In genomic region chr22:35343664-35344550, GRCh38 we compare ENCODE assay signal across 20 cellular contexts. TPM values are rescaled to one million over a fixed set of nuclear protein-coding genes. Genes with fewer than 3 reads are reported as not detected.
A peak's percentile ranks its signal among the peaks of the same experiment; 100 is the strongest.
DNase-seq lines count a peak whose midpoint lies in the region; ATAC-seq, FAIRE-seq and TF ChIP-seq lines count a peak whose summit lies in the region.
"Had no signal": no experiment of that assay in that cellular context is flagged by ENCODE, and none has a peak within 500 bp of the region (broad histone marks: within the 10 kb centered on the region; RNA-seq: fewer than 3 reads in every experiment).

No MANE protein-coding gene starts in this region.

- H3K27me3 ChIP-seq in MM.1S (replicated peaks; ENCODE audit: insufficient read depth, low read length) = no peaks in the 10 kb centered on the region
- no peaks in the 10 kb centered on the region for H3K27me3 ChIP-seq in H1 (replicated peaks in 1 of 4; ENCODE audit: control insufficient read depth in 3 of 4, extremely low read depth in 1 of 4, insufficient read depth in 3 of 4, low read length in 3 of 4)
- no peaks in the 10 kb centered on the region for H3K27me3 ChIP-seq in trophoblast cell (ENCODE audit: insufficient read depth, low read length)
- H3K27me3 ChIP-seq in tibial nerve = no peaks in the 10 kb centered on the region
- H3K27me3 ChIP-seq in smooth muscle cell (ENCODE audit: low read depth) = no peaks in the 10 kb centered on the region

- H3K9me3 Mint-ChIP-seq in activated naive CD8-positive, alpha-beta T cell treated with anti-CD3 and anti-CD28 coated beads, Interleukin-2, amount 50 U/mL, for 24 hours = no peaks in the 10 kb centered on the region
- H3K9me3 Mint-ChIP-seq in activated naive CD8-positive, alpha-beta T cell treated with anti-CD3 and anti-CD28 coated beads for 36 hours = no peaks in the 10 kb centered on the region
- H3K9me3 Mint-ChIP-seq: CD8-positive, alpha-beta memory T cell; H9 had no signal

- H4K91ac ChIP-seq in H1 (replicated peaks; ENCODE audit: insufficient read length, low read length) (no peak overlapping the region), trophoblast cell (ENCODE audit: low read depth, low read length) (no peak overlapping the region)

- H3K79me2 ChIP-seq in MM.1S (ENCODE audit: low read length) (no peaks in the 10 kb centered on the region), H1 (ENCODE audit: control insufficient read depth in 1 of 2, insufficient read depth in 2 of 2, low read length in 2 of 2) (no peaks in the 10 kb centered on the region), trophoblast cell (ENCODE audit: control insufficient read depth, insufficient read depth, low read length, poor library complexity) (no peaks in the 10 kb centered on the region), smooth muscle cell (ENCODE audit: low read depth) (no peaks in the 10 kb centered on the region)

- H3K36me3 Mint-ChIP-seq in activated naive CD8-positive, alpha-beta T cell treated with anti-CD3 and anti-CD28 coated beads, Interleukin-2, amount 50 U/mL, for 24 hours (ENCODE audit: low read depth) = peaks cover 5% of the 10 kb centered on the region
- H3K36me3 Mint-ChIP-seq in activated naive CD8-positive, alpha-beta T cell treated with anti-CD3 and anti-CD28 coated beads for 36 hours = peaks cover 9% of the 10 kb centered on the region

- no peak overlapping the region for H2BK15ac ChIP-seq in H1 (ENCODE audit: low read length)

- POLR2A ChIA-PET in H1 (lab: Charles Lee; ENCODE audit: partially characterized antibody) = interaction anchor here (2.0 kb wide), 1 partner anchor 9 kb away, joined by 7 read pairs; no protein-coding TSS in a partner anchor

- TF ChIP-seq POLR2A in H1 (IDR thresholded peaks at IDR 0.05; ENCODE audit: control extremely low read depth in 1 of 2, low read depth in 2 of 2, low read length in 2 of 2) = no peak
- TF ChIP-seq POLR2A in tibial nerve (IDR thresholded peaks at IDR 0.05) = no peak

- H2AFZ ChIP-seq in MM.1S (ENCODE audit: low read length) (no peak overlapping the region), H1 (ENCODE audit: low read length) (no peak overlapping the region), trophoblast cell (ENCODE audit: insufficient read depth, low read length, poor library complexity) (no peak overlapping the region), smooth muscle cell (ENCODE audit: low read depth) (no peak overlapping the region)

- TF ChIP-seq CTCF in MM.1S (IDR thresholded peaks at IDR 0.05; ENCODE audit: low read length) = no peak
- TF ChIP-seq CTCF in H1 (IDR thresholded peaks at IDR 0.05; ENCODE audit: control extremely low read depth in 1 of 3, insufficient read depth in 1 of 3, low read depth in 1 of 3, low read length in 3 of 3) = no peak
- no peak for TF ChIP-seq CTCF in tibial nerve (IDR thresholded peaks at IDR 0.05)
- TF ChIP-seq CTCF in smooth muscle cell (IDR thresholded peaks at IDR 0.05; ENCODE audit: borderline replicate concordance, insufficient read depth, poor library complexity, severe bottlenecking) = no peak

- WGBS in H1 (ENCODE audit: extremely low coverage in 1 of 2, insufficient coverage in 1 of 2, insufficient read length in 1 of 2, insufficient replicate concordance in 2 of 2, low coverage in 1 of 2, low lambda C conversion rate in 2 of 2, missing lambda C conversion rate in 1 of 2), 2 experiments = 94% methylated on average over 26 of the region's 26 CpGs; no CpG with 5 or more reads in 1 of the 2 experiments
- no CpG with 5 or more reads among the region's 26 CpGs for WGBS in trophoblast cell (ENCODE audit: extremely low coverage, insufficient coverage, insufficient read length)
- WGBS in tibial nerve, 2 donors = 92 to 95% methylated on average over 24 to 26 of the region's 26 CpGs
- 97% methylated on average over 25 of the region's 26 CpGs for WGBS in smooth muscle cell (ENCODE audit: low lambda C conversion rate)

- H3K14ac ChIP-seq in H1 (ENCODE audit: insufficient read length) (no peak overlapping the region), trophoblast cell (ENCODE audit: low read length) (no peak overlapping the region)

- H4K20me1 ChIP-seq in MM.1S (ENCODE audit: insufficient read depth, low read length) = no peaks in the 10 kb centered on the region
- peaks cover 1 to 15% of the 10 kb centered on the region in 2 experiments for H4K20me1 ChIP-seq in H1 (replicated peaks in 1 of 2; ENCODE audit: control insufficient read depth in 1 of 2, insufficient read depth in 2 of 2, low read length in 2 of 2)
- H4K20me1 ChIP-seq in smooth muscle cell (ENCODE audit: low read depth) = no peaks in the 10 kb centered on the region

- H2AK5ac ChIP-seq in H1 (ENCODE audit: low read depth, low read length) (peak overlapping the region; percentile 68; the same call in 1 of the 2 replicates), trophoblast cell (ENCODE audit: low read length) (no peak overlapping the region)

- H2BK12ac ChIP-seq in H1 (ENCODE audit: low read depth, low read length) (no peak overlapping the region), trophoblast cell (ENCODE audit: low read length) (no peak overlapping the region)

- no peak for TF ChIP-seq EP300 in H1 (IDR thresholded peaks at IDR 0.05; ENCODE audit: borderline replicate concordance in 1 of 2, low read depth in 2 of 2, low read length in 2 of 2)
- no peak for TF ChIP-seq EP300 in tibial nerve (IDR thresholded peaks at IDR 0.05)

- peak overlapping the region; percentile 99 for H3K56ac ChIP-seq in H1 (replicated peaks; ENCODE audit: insufficient read length, low read depth, low read length)

- H2BK5ac ChIP-seq in H1 (ENCODE audit: low read depth, low read length) = no peak overlapping the region
- no peak overlapping the region for H2BK5ac ChIP-seq in trophoblast cell (ENCODE audit: low read depth, low read length, poor library complexity)

- no peak overlapping the region for H3K4me3 Mint-ChIP-seq in activated naive CD8-positive, alpha-beta T cell treated with anti-CD3 and anti-CD28 coated beads, Interleukin-2, amount 50 U/mL, for 24 hours
- H3K4me3 Mint-ChIP-seq in activated naive CD8-positive, alpha-beta T cell treated with anti-CD3 and anti-CD28 coated beads for 36 hours = no peak overlapping the region
- H3K4me3 Mint-ChIP-seq: B cell; CD8-positive, alpha-beta memory T cell; H9 had no signal

- H3K4me2 ChIP-seq in MM.1S (ENCODE audit: low read depth, low read length) (peak overlapping the region; percentile 47), H1 (ENCODE audit: insufficient read depth in 1 of 2, low read depth in 2 of 2, low read length in 2 of 2) (no peak overlapping the region), trophoblast cell (ENCODE audit: low read length) (no peak overlapping the region), smooth muscle cell (no peak overlapping the region)

- no peak for FAIRE-seq in H1 (lab: Jason Lieb, UNC)

- no peaks in the 10 kb centered on the region for H3K27me3 Mint-ChIP-seq in activated naive CD8-positive, alpha-beta T cell treated with anti-CD3 and anti-CD28 coated beads, Interleukin-2, amount 50 U/mL, for 24 hours
- H3K27me3 Mint-ChIP-seq in activated naive CD8-positive, alpha-beta T cell treated with anti-CD3 and anti-CD28 coated beads for 36 hours = no peaks in the 10 kb centered on the region
- H3K27me3 Mint-ChIP-seq: B cell had no signal

- H3K9ac ChIP-seq in MM.1S (ENCODE audit: low read length) (no peak overlapping the region), H1 (replicated peaks in 1 of 4; ENCODE audit: extremely low read depth in 1 of 4, low read depth in 3 of 4, low read length in 3 of 4) (no peak overlapping the region; a peak in 1 of 7 replicates), trophoblast cell (ENCODE audit: low read length) (no peak overlapping the region), smooth muscle cell (ENCODE audit: low read depth) (no peak overlapping the region)

- ATAC-seq in activated naive CD8-positive, alpha-beta T cell treated with anti-CD3 and anti-CD28 coated beads, Interleukin-2, amount 50 U/mL, for 24 hours = peak; percentile 5
- ATAC-seq: PC-3 had no signal

- H3K27ac ChIP-seq in MM.1S (ENCODE audit: low read length) = peak overlapping the region; percentile 80
- H3K27ac ChIP-seq in H1 (ENCODE audit: low read depth, low read length) = no peak overlapping the region
- no peak overlapping the region for H3K27ac ChIP-seq in trophoblast cell (ENCODE audit: low read depth, low read length)
- H3K27ac ChIP-seq in tibial nerve = no peak overlapping the region
- no peak overlapping the region for H3K27ac ChIP-seq in smooth muscle cell (ENCODE audit: low read depth)

- CTCF ChIA-PET in H1 (lab: Charles Lee; ENCODE audit: partially characterized antibody) = interaction anchor here (0.5 to 3.4 kb wide), 6 partner anchors 9 to 282 kb away, joined by 3 to 20 read pairs (median 3); no protein-coding TSS in a partner anchor

- H3K9me2 ChIP-seq in MM.1S (replicated peaks; ENCODE audit: insufficient read depth, low read length) = no peaks in the 10 kb centered on the region

- no peak overlapping the region for H3K18ac ChIP-seq in H1 (ENCODE audit: extremely low read depth, low read length)
- H3K18ac ChIP-seq in trophoblast cell (ENCODE audit: low read length) = no peak overlapping the region

- H3K36me3 ChIP-seq in MM.1S (replicated peaks; ENCODE audit: insufficient read depth, low read length) (no peaks in the 10 kb centered on the region), H1 (ENCODE audit: control insufficient read depth in 2 of 4, insufficient read depth in 4 of 4, low read length in 3 of 4) (peaks cover 0 to 14% (median 2%) of the 10 kb centered on the region in 4 experiments; a peak in 4 of 8 replicates), trophoblast cell (ENCODE audit: control insufficient read depth in 1 of 2, insufficient read depth in 2 of 2, low read length in 2 of 2) (peaks cover 63 to 67% of the 10 kb centered on the region in 2 experiments), tibial nerve (peaks cover 0 to 99% (median 0%) of the 10 kb centered on the region in 3 donors), smooth muscle cell (ENCODE audit: low read depth) (no peaks in the 10 kb centered on the region)

- H3K79me1 ChIP-seq in H1 (ENCODE audit: low read depth, low read length) (no peaks in the 10 kb centered on the region), trophoblast cell (ENCODE audit: low read length) (no peaks in the 10 kb centered on the region)

- H4K12ac ChIP-seq in trophoblast cell (ENCODE audit: low read depth, low read length) = no peak overlapping the region

- no peak overlapping the region for H4K5ac ChIP-seq in H1 (ENCODE audit: insufficient read length, low read depth, low read length)

- no peaks in the 10 kb centered on the region for H3K4me1 Mint-ChIP-seq in activated naive CD8-positive, alpha-beta T cell treated with anti-CD3 and anti-CD28 coated beads, Interleukin-2, amount 50 U/mL, for 24 hours
- peaks cover 2% of the 10 kb centered on the region for H3K4me1 Mint-ChIP-seq in activated naive CD8-positive, alpha-beta T cell treated with anti-CD3 and anti-CD28 coated beads for 36 hours
- H3K4me1 Mint-ChIP-seq: CD8-positive, alpha-beta memory T cell; H9 had no signal

- H3K23ac ChIP-seq in H1 (ENCODE audit: insufficient read length) = no peak overlapping the region
- H3K23ac ChIP-seq in trophoblast cell (ENCODE audit: low read length) = no peak overlapping the region

- H3K4ac ChIP-seq in H1 (replicated peaks; ENCODE audit: insufficient read length, low read depth, low read length) (no peak overlapping the region), trophoblast cell (ENCODE audit: low read depth, low read length) (no peak overlapping the region)

- peaks cover 15% of the 10 kb centered on the region for H3K23me2 ChIP-seq in H1 (ENCODE audit: low read depth, low read length)

- no peak for TF ChIP-seq RAD21 in H1 (IDR thresholded peaks at IDR 0.05 in 1 of 2, conservative IDR thresholded peaks at IDR 0.05 in 1 of 2; ENCODE audit: low read depth in 2 of 2, low read length in 2 of 2)

- H3K4me3 ChIP-seq in MM.1S (ENCODE audit: low read length) (no peak overlapping the region), H1 (ENCODE audit: extremely low read depth in 1 of 4, insufficient read depth in 2 of 4, low read depth in 3 of 4, low read length in 4 of 4) (no peak overlapping the region), trophoblast cell (ENCODE audit: low read depth, low read length) (peak overlapping the region; percentile 60), tibial nerve (no peak overlapping the region), smooth muscle cell (no peak overlapping the region)

- DNase-seq in activated naive CD8-positive, alpha-beta T cell treated with anti-CD3 and anti-CD28 coated beads, Interleukin-2, amount 50 U/mL, for 24 hours = no peak
- no peak for DNase-seq in activated naive CD8-positive, alpha-beta T cell treated with anti-CD3 and anti-CD28 coated beads for 36 hours
- DNase-seq in MM.1S (no peak), H1 (ENCODE audit: low read depth in 1 of 2, low spot score in 2 of 2) (no peak), trophoblast cell (no peak), tibial nerve (ENCODE audit: low spot score in 2 of 2) (no peak), smooth muscle cell (lab: John Stamatoyannopoulos, UW; ENCODE audit: unreplicated experiment) (no peak), mesenteric fat pad (ENCODE audit: low spot score) (no peak)
- DNase-seq: 8988T; CD8-positive, alpha-beta memory T cell; H9; MV-4-11; NCI-H1417; NCI-H187; NCI-H2227 treated with DMSO at 0.1 percent for 48 hours; NCI-H510A treated with DMSO at 0.1 percent for 48 hours; NCI-H774; PC-3; SIG-M5 had no signal

- H2BK120ac ChIP-seq in H1 (replicated peaks; ENCODE audit: low read depth, low read length) (no peak overlapping the region), trophoblast cell (ENCODE audit: insufficient read depth, low read length, poor library complexity) (no peak overlapping the region)

- H3K9me3 ChIP-seq in MM.1S (replicated peaks; ENCODE audit: insufficient read depth, low read length) (no peaks in the 10 kb centered on the region), H1 (ENCODE audit: insufficient read depth in 2 of 2, low read depth in 1 of 2, low read length in 1 of 2) (no peaks in the 10 kb centered on the region), trophoblast cell (ENCODE audit: insufficient read depth, low read depth, low read length) (peaks cover 14% of the 10 kb centered on the region), tibial nerve (no peaks in the 10 kb centered on the region), smooth muscle cell (replicated peaks; ENCODE audit: low read depth) (no peaks in the 10 kb centered on the region)

- H3K4me1 ChIP-seq in MM.1S (ENCODE audit: low read length) = peaks cover 32% of the 10 kb centered on the region
- H3K4me1 ChIP-seq in H1 (replicated peaks in 1 of 4; ENCODE audit: control insufficient read depth in 3 of 4, insufficient read depth in 4 of 4, low read length in 3 of 4) = no peaks in the 10 kb centered on the region
- no peaks in the 10 kb centered on the region for H3K4me1 ChIP-seq in trophoblast cell (ENCODE audit: control insufficient read depth in 1 of 2, insufficient read depth in 2 of 2, low read length in 2 of 2)
- no peaks in the 10 kb centered on the region for H3K4me1 ChIP-seq in tibial nerve
- no peaks in the 10 kb centered on the region for H3K4me1 ChIP-seq in smooth muscle cell (ENCODE audit: low read depth)

- no peak overlapping the region for H3K27ac Mint-ChIP-seq in activated naive CD8-positive, alpha-beta T cell treated with anti-CD3 and anti-CD28 coated beads, Interleukin-2, amount 50 U/mL, for 24 hours
- no peak overlapping the region for H3K27ac Mint-ChIP-seq in activated naive CD8-positive, alpha-beta T cell treated with anti-CD3 and anti-CD28 coated beads for 36 hours

- peaks cover 14% of the 10 kb centered on the region for H3F3A ChIP-seq in MM.1S (ENCODE audit: insufficient read depth, low read length)
- H3F3A ChIP-seq in smooth muscle cell (ENCODE audit: low read depth) = peaks cover 3% of the 10 kb centered on the region

- no peak overlapping the region for H2BK20ac ChIP-seq in H1 (ENCODE audit: low read length)

- no peak overlapping the region for H4K8ac ChIP-seq in H1 (ENCODE audit: extremely low read depth, insufficient read depth, low read length)
- H4K8ac ChIP-seq in trophoblast cell (ENCODE audit: low read depth, low read length) = no peak overlapping the region

RNA-seq across cellular contexts. Expression of gene HMOX1, which starts 37.0 kb away (rescaled TPM):
- under 1 TPM; 0.26 to 0.39 TPM for total RNA-seq in activated naive CD8-positive, alpha-beta T cell treated with anti-CD3 and anti-CD28 coated beads for 36 hours
- total RNA-seq in H1 (2021; fragmentation: NEBNext Ultra II Directional; extraction: Animal tissue kit (Norgen Biotek cat#: 25700)) = 25.0 and 25.7 TPM in 2 replicates
- polyA plus RNA-seq in H1 (2011; rRNA removed) (39.2 and 41.6 TPM in 2 replicates), smooth muscle cell (7.7 and 9.8 TPM in 2 replicates)
- 28.6 TPM for polyA plus RNA-seq in H1 (2011; cell fraction: cytosol; rRNA removed)
- polyA plus RNA-seq in H1 (2011; cell fraction: nucleus; rRNA removed) = 19.6 TPM
- 20.2 to 27.4 TPM (median 24.8 TPM) in 4 replicates for polyA plus RNA-seq in H1 (2012, experiment 1 of 2)
- polyA plus RNA-seq in H1 (2012, experiment 2 of 2) = 29.7 TPM
- polyA plus RNA-seq in H1 (2013, experiment 1 of 2) = 23.9 TPM
- 27.9 TPM for polyA plus RNA-seq in H1 (2013, experiment 2 of 2)
- polyA minus RNA-seq in H1 (2011; rRNA and poly(A)+ RNA removed) = 8.0 and 8.7 TPM in 2 replicates
- polyA minus RNA-seq in H1 (2011; cell fraction: cytosol; rRNA and poly(A)+ RNA removed) = 7.7 TPM
- 9.2 TPM for polyA minus RNA-seq in H1 (2011; cell fraction: nucleus; rRNA and poly(A)+ RNA removed)
- polyA plus RNA-seq in trophoblast cell (2013) = 298 and 341 TPM in 2 replicates
- total RNA-seq in tibial nerve (10 to 100 TPM in 3 of 4 donors, 1 to 10 TPM in 1; 7.5 to 53.7 (median 19.0) TPM), smooth muscle cell (11.7 and 13.7 TPM in 2 replicates), mesenteric fat pad (87.0 TPM)

RNA-seq across cellular contexts. Expression of gene TOM1, which starts 44.2 kb away (rescaled TPM):
- 10 to 100 TPM; 13.9 to 14.5 TPM for total RNA-seq in activated naive CD8-positive, alpha-beta T cell treated with anti-CD3 and anti-CD28 coated beads for 36 hours
- total RNA-seq in H1 (2021; fragmentation: NEBNext Ultra II Directional; extraction: Animal tissue kit (Norgen Biotek cat#: 25700)) = 22.2 and 25.1 TPM in 2 replicates
- polyA plus RNA-seq in H1 (2011; rRNA removed) (39.2 and 40.8 TPM in 2 replicates), smooth muscle cell (73.0 and 86.1 TPM in 2 replicates)
- polyA plus RNA-seq in H1 (2011; cell fraction: cytosol; rRNA removed) = 42.4 TPM
- 55.0 TPM for polyA plus RNA-seq in H1 (2011; cell fraction: nucleus; rRNA removed)
- 18.4 to 26.3 TPM (median 24.0 TPM) in 4 replicates for polyA plus RNA-seq in H1 (2012, experiment 1 of 2)
- 17.2 TPM for polyA plus RNA-seq in H1 (2012, experiment 2 of 2)
- polyA plus RNA-seq in H1 (2013, experiment 1 of 2) = 10.1 TPM
- polyA plus RNA-seq in H1 (2013, experiment 2 of 2) = 9.8 TPM
- polyA minus RNA-seq in H1 (2011; rRNA and poly(A)+ RNA removed) = 66.8 and 85.4 TPM in 2 replicates
- polyA minus RNA-seq in H1 (2011; cell fraction: cytosol; rRNA and poly(A)+ RNA removed) = 23.8 TPM
- 28.3 TPM for polyA minus RNA-seq in H1 (2011; cell fraction: nucleus; rRNA and poly(A)+ RNA removed)
- polyA plus RNA-seq in trophoblast cell (2013) = 41.6 and 45.0 TPM in 2 replicates
- total RNA-seq in tibial nerve (100 to 1,000 TPM in 1 of 4 donors, 10 to 100 TPM in 3; 64.7 to 114 (median 86.5) TPM), smooth muscle cell (109 and 127 TPM in 2 replicates), mesenteric fat pad (83.2 TPM)

RNA-seq across cellular contexts. Expression of gene MCM5, which starts 56.0 kb away (rescaled TPM):
- total RNA-seq in activated naive CD8-positive, alpha-beta T cell treated with anti-CD3 and anti-CD28 coated beads for 36 hours = 100 to 1,000 TPM; 342 to 348 TPM
- 297 and 305 TPM in 2 replicates for total RNA-seq in H1 (2021; fragmentation: NEBNext Ultra II Directional; extraction: Animal tissue kit (Norgen Biotek cat#: 25700))
- polyA plus RNA-seq in H1 (2011; rRNA removed) = 210 and 243 TPM in 2 replicates
- 212 TPM for polyA plus RNA-seq in H1 (2011; cell fraction: cytosol; rRNA removed)
- polyA plus RNA-seq in H1 (2011; cell fraction: nucleus; rRNA removed) = 524 TPM
- 221 to 290 TPM (median 254 TPM) in 4 replicates for polyA plus RNA-seq in H1 (2012, experiment 1 of 2)
- polyA plus RNA-seq in H1 (2012, experiment 2 of 2) = 144 TPM
- polyA plus RNA-seq in H1 (2013, experiment 1 of 2) = 120 TPM
- 108 TPM for polyA plus RNA-seq in H1 (2013, experiment 2 of 2)
- 447 and 449 TPM in 2 replicates for polyA minus RNA-seq in H1 (2011; rRNA and poly(A)+ RNA removed)
- polyA minus RNA-seq in H1 (2011; cell fraction: cytosol; rRNA and poly(A)+ RNA removed) = 271 TPM
- 249 TPM for polyA minus RNA-seq in H1 (2011; cell fraction: nucleus; rRNA and poly(A)+ RNA removed)
- 35.5 and 35.9 TPM in 2 replicates for polyA plus RNA-seq in trophoblast cell (2013)
- total RNA-seq in tibial nerve = 10 to 100 TPM; 19.8 to 25.3 (median 22.4) TPM
- 7.4 and 28.7 TPM in 2 replicates for total RNA-seq in smooth muscle cell
- polyA plus RNA-seq in smooth muscle cell = 23.1 and 31.9 TPM in 2 replicates
- 12.4 TPM for total RNA-seq in mesenteric fat pad

Comparison
In these comparisons a context has a peak if more than half of its experiments do, and no peak if none do; other contexts are left out.
1. RNA of gene MCM5, which starts 56.0 kb away (total RNA-seq): 342 to 348 TPM in activated naive CD8-positive, alpha-beta T cell treated with anti-CD3 and anti-CD28 coated beads for 36 hours and 297 to 305 TPM in H1; 7.4 to 28.7 TPM in smooth muscle cell, 19.8 to 25.3 TPM in tibial nerve and 12.4 TPM in mesenteric fat pad (single experiment); every median in the first group is over 10 times any median in the second.